ENCODE assay signal across 12 cellular contexts in genomic region chr13:48493851-48494250, GRCh38. TPM values are rescaled to one million over a fixed set of nuclear protein-coding genes. Genes with fewer than 3 reads are reported as not detected.
DNase-seq lines count a peak whose midpoint lies in the region; ATAC-seq, FAIRE-seq and TF ChIP-seq lines count a peak whose summit lies in the region.
"Had no signal": no experiment of that assay in that cellular context is flagged by ENCODE, and none has a peak within 500 bp of the region (broad histone marks: within the 10 kb centered on the region; RNA-seq: fewer than 3 reads in every experiment).

No MANE protein-coding gene starts in this region.

- H3K4me2 ChIP-seq in endothelial cell of umbilical vein (ENCODE audit: insufficient read depth, low read length) = peak overlapping the region; percentile 86

- no peaks in the 10 kb centered on the region for H3K9me1 ChIP-seq in endothelial cell of umbilical vein (replicated peaks; ENCODE audit: control insufficient read depth, extremely low read depth, insufficient read depth, low read length)

- no peak for ATAC-seq in CD4-positive, CD25-positive, alpha-beta regulatory T cell (ENCODE audit: low read depth in 2 of 2)
- no peak for ATAC-seq in HG02610 (IDR thresholded peaks at IDR 0.05; ENCODE audit: unreplicated experiment)
- no peak for ATAC-seq in HG03280 (IDR thresholded peaks at IDR 0.05; ENCODE audit: unreplicated experiment)

- no peak for DNase-seq in CD4-positive, CD25-positive, alpha-beta regulatory T cell
- DNase-seq in NCI-H2081 treated with DMSO at 0.1 percent for 48 hours (lab: John Stamatoyannopoulos, UW) = peak; percentile 10
- DNase-seq in endothelial cell of umbilical vein (ENCODE audit: low read depth, low spot score) = peak; percentile 47
- DNase-seq in retinal pigment epithelial cell (ENCODE audit: low read depth) = peak; percentile 81
- DNase-seq in ureter (ENCODE audit: low spot score) = no peak
- DNase-seq in GOT3 (lab: John Stamatoyannopoulos, UW) = no peak
- DNase-seq: mucosa of descending colon, NCI-H2171 treated with DMSO at 0.1 percent for 48 hours had no signal

- TF ChIP-seq CTCF in endothelial cell of umbilical vein (IDR thresholded peaks at IDR 0.05; ENCODE audit: extremely low read depth in 1 of 2, insufficient read depth in 1 of 2, low read depth in 1 of 2, low read length in 2 of 2) (no peak), retinal pigment epithelial cell (conservative IDR thresholded peaks at IDR 0.05; ENCODE audit: low read depth, low read length) (no peak)

- peak overlapping the region; percentile 79 for H3K27ac ChIP-seq in CD4-positive, CD25-positive, alpha-beta regulatory T cell (ENCODE audit: insufficient read depth, low read length, poor library complexity, severe bottlenecking)
- H3K27ac ChIP-seq in endothelial cell of umbilical vein (ENCODE audit: insufficient read depth, low read depth, low read length) = peak overlapping the region; percentile 12

- intact Hi-C loops in endothelial cell of umbilical vein (cut with micrococcal nuclease) = loop anchor here (2.0 kb wide), 3 partner anchors 17 to 81 kb away; partner anchors contain the start of gene LPAR6

- CTCF ChIA-PET in endothelial cell of umbilical vein (lab: Charles Lee) = interaction anchor here (1.3 to 2.3 kb wide), 3 partner anchors 39 to 160 kb away, joined by 3 to 8 read pairs (median 4); partner anchors contain the start of gene RCBTB2

- no peak overlapping the region for H3K4me3 Mint-ChIP-seq in CD4-positive, CD25-positive, alpha-beta regulatory T cell

- H3K36me3 ChIP-seq in CD4-positive, CD25-positive, alpha-beta regulatory T cell (ENCODE audit: control insufficient read depth, insufficient read depth, low read length) = no peaks in the 10 kb centered on the region
- H3K36me3 ChIP-seq in endothelial cell of umbilical vein (ENCODE audit: control insufficient read depth in 2 of 2, extremely low read depth in 1 of 2, insufficient read depth in 2 of 2, low read length in 2 of 2) = no peaks in the 10 kb centered on the region

- peaks cover 0 to 2% (median 0%) of the 10 kb centered on the region in 7 donors for H3K9me3 Mint-ChIP-seq in CD4-positive, CD25-positive, alpha-beta regulatory T cell

- no peak for TF ChIP-seq POLR2A in endothelial cell of umbilical vein (IDR thresholded peaks at IDR 0.05; ENCODE audit: low read depth, low read length)

- no peaks in the 10 kb centered on the region for H3K27me3 Mint-ChIP-seq in CD4-positive, CD25-positive, alpha-beta regulatory T cell

- H3K4me1 ChIP-seq in CD4-positive, CD25-positive, alpha-beta regulatory T cell (ENCODE audit: control insufficient read depth, insufficient read depth, low read length, poor library complexity, severe bottlenecking) = peaks cover 74% of the 10 kb centered on the region
- peaks cover 50% of the 10 kb centered on the region for H3K4me1 ChIP-seq in endothelial cell of umbilical vein (ENCODE audit: control insufficient read depth, extremely low read depth, insufficient read depth, low read length)

- H3K4me3 ChIP-seq in CD4-positive, CD25-positive, alpha-beta regulatory T cell (ENCODE audit: low read depth, low read length) = no peak overlapping the region
- no peak overlapping the region for H3K4me3 ChIP-seq in endothelial cell of umbilical vein (replicated peaks in 1 of 3; ENCODE audit: insufficient read depth in 1 of 3, low read depth in 1 of 3, low read length in 3 of 3)
- H3K4me3 ChIP-seq in retinal pigment epithelial cell (ENCODE audit: low read length) = no peak overlapping the region
- H3K4me3 ChIP-seq: mucosa of descending colon had no signal

- peaks cover 12% of the 10 kb centered on the region for H3K36me3 Mint-ChIP-seq in CD4-positive, CD25-positive, alpha-beta regulatory T cell

- H3K79me2 ChIP-seq in endothelial cell of umbilical vein (ENCODE audit: control insufficient read depth, insufficient read depth, low read length) = no peaks in the 10 kb centered on the region

- H3K27ac Mint-ChIP-seq in CD4-positive, CD25-positive, alpha-beta regulatory T cell = no peak overlapping the region

- BruUV-seq in endothelial cell of umbilical vein (replicated peaks; lab: Mats Ljungman, UMichigan) = no TSS peak

- H3K9ac ChIP-seq in endothelial cell of umbilical vein (replicated peaks; ENCODE audit: extremely low read depth, insufficient read depth, low read length) = no peak overlapping the region

- H3K27me3 ChIP-seq in CD4-positive, CD25-positive, alpha-beta regulatory T cell (ENCODE audit: control insufficient read depth, insufficient read depth, low read length) = no peaks in the 10 kb centered on the region
- H3K27me3 ChIP-seq in endothelial cell of umbilical vein (ENCODE audit: control insufficient read depth in 2 of 2, insufficient read depth in 2 of 2, low read length in 2 of 2) = no peaks in the 10 kb centered on the region

- H2AFZ ChIP-seq in endothelial cell of umbilical vein (ENCODE audit: low read depth, low read length) = no peak overlapping the region

- H3K4me1 Mint-ChIP-seq in CD4-positive, CD25-positive, alpha-beta regulatory T cell = peaks cover 16 to 35% (median 30%) of the 10 kb centered on the region in 4 donors

- H4K20me1 ChIP-seq in endothelial cell of umbilical vein (replicated peaks; ENCODE audit: control insufficient read depth, extremely low read depth, insufficient read depth, low read length) = no peaks in the 10 kb centered on the region

- POLR2A ChIA-PET in endothelial cell of umbilical vein (lab: Charles Lee) = no interaction called here

- FAIRE-seq in endothelial cell of umbilical vein (lab: Jason Lieb, UNC) = no peak
- FAIRE-seq: H54, TTC549 had no signal

- dilution Hi-C loops in endothelial cell of umbilical vein (cut with MboI; ENCODE audit: extremely low pct_ligation_motif_present, low sequenced_read_pairs) = no loop called here

- H3K9me3 ChIP-seq in CD4-positive, CD25-positive, alpha-beta regulatory T cell (ENCODE audit: control insufficient read depth in 2 of 2, low read length in 2 of 2) = no peaks in the 10 kb centered on the region
- no peaks in the 10 kb centered on the region for H3K9me3 ChIP-seq in endothelial cell of umbilical vein (replicated peaks; ENCODE audit: control insufficient read depth, insufficient read depth, low read length)
- H3K9me3 ChIP-seq: mucosa of descending colon had no signal

TF ChIP-seq in endothelial cell of umbilical vein, 7 proteins besides CTCF, POLR2A, EP300 and RAD21:
- TF ChIP-seq GATA2 (IDR thresholded peaks at IDR 0.05; ENCODE audit: insufficient read depth, insufficient read length, low read depth, low read length) (no peak), MYC (IDR thresholded peaks at IDR 0.05; ENCODE audit: low read depth, low read length) (no peak), FOS (IDR thresholded peaks at IDR 0.05; ENCODE audit: borderline replicate concordance, insufficient read depth, low read length) (no peak), POLR2AphosphoS5 (IDR thresholded peaks at IDR 0.05; ENCODE audit: insufficient read depth, low read depth, low read length) (no peak), EZH2 (IDR thresholded peaks at IDR 0.05; ENCODE audit: borderline replicate concordance, low read depth, low read length, severe bottlenecking) (no peak), JUN (IDR thresholded peaks at IDR 0.05; ENCODE audit: borderline replicate concordance, insufficient read depth, insufficient read length, low read depth) (no peak)
- TF ChIP-seq, protein P1, sequence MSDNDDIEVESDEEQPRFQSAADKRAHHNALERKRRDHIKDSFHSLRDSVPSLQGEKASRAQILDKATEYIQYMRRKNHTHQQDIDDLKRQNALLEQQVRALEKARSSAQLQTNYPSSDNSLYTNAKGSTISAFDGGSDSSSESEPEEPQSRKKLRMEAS (IDR thresholded peaks at IDR 0.05; ENCODE audit: insufficient read depth, insufficient read length) = no peak

RNA-seq across cellular contexts. Expression of gene RCBTB2, which starts 39.0 kb away (rescaled TPM):
- 21.8 TPM for total RNA-seq in CD4-positive, CD25-positive, alpha-beta regulatory T cell
- 10 to 100 TPM; 24.3 to 32.5 (median 27.3) TPM for polyA plus RNA-seq in CD4-positive, CD25-positive, alpha-beta regulatory T cell
- total RNA-seq in endothelial cell of umbilical vein (9.9 and 12.6 TPM in 2 replicates), ureter (11.5 TPM)
- polyA plus RNA-seq in endothelial cell of umbilical vein = 8.6 and 10.7 TPM in 2 replicates
- polyA plus RNA-seq in endothelial cell of umbilical vein (2011; cell fraction: cytosol; rRNA removed) = 9.5 and 9.8 TPM in 2 replicates
- polyA plus RNA-seq in endothelial cell of umbilical vein (2011; cell fraction: nucleus; rRNA removed) = 15.4 and 19.8 TPM in 2 replicates
- 7.1 and 8.1 TPM in 2 replicates for polyA plus RNA-seq in endothelial cell of umbilical vein (2012)
- 15.1 and 15.9 TPM in 2 replicates for polyA minus RNA-seq in endothelial cell of umbilical vein
- polyA minus RNA-seq in endothelial cell of umbilical vein (2011; cell fraction: cytosol; rRNA and poly(A)+ RNA removed) = 1.2 TPM
- 6.9 and 10.5 TPM in 2 replicates for polyA minus RNA-seq in endothelial cell of umbilical vein (2011; cell fraction: nucleus; rRNA and poly(A)+ RNA removed)

Comparison
In these comparisons a context has a peak if more than half of its experiments do, and no peak if none do; other contexts are left out.
1. DNase-seq: peak in NCI-H2081 treated with DMSO at 0.1 percent for 48 hours (single experiment), endothelial cell of umbilical vein (single experiment) and retinal pigment epithelial cell (single experiment); none in CD4-positive, CD25-positive, alpha-beta regulatory T cell (0 of 3), ureter (single experiment) and GOT3 (single experiment).